In the genomic region with DNA sequence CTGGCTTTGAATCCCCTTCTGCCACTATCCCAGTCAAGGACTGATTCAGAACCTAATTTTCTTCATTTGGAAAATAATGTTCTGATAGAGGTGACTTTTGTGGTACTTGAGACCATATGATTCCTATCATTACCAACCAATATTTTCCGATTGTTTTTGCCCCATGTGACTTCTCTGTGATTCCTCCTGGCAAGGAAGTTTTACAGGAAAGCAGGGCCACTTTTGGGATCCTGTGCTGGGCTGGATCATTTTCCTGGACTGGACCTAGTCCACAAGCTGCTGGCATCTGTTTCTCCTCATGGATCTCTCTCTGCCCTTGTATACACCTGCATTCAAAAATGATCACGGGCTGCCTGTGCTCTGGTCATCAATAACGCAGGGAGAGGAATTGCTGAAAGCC, we compare ENCODE assay signal across 19 cellular contexts. TPM values are rescaled to one million over a fixed set of nuclear protein-coding genes. Genes with fewer than 3 reads are reported as not detected.
DNase-seq lines count a peak whose midpoint lies in the region; ATAC-seq and TF ChIP-seq lines count a peak whose summit lies in the region.
"Had no signal": no experiment of that assay in that cellular context is flagged by ENCODE, and none has a peak within 500 bp of the region (broad histone marks: within the 10 kb centered on the region; RNA-seq: fewer than 3 reads in every experiment).

No MANE protein-coding gene starts in this region.

- H3K27ac ChIP-seq in DOHH2 (ENCODE audit: low read depth, low read length): peak overlapping the region; percentile 66
- no peak overlapping the region for H3K27ac ChIP-seq in colonic mucosa
- no peak overlapping the region for H3K27ac ChIP-seq in uterus
- H3K27ac ChIP-seq: GM23248, HL-60, PC-9, SJCRH30 had no signal

- no peak for ATAC-seq in stimulated activated memory B cell treated with anti-CD40 and anti-IgM and Interleukin-4, amounts not matched to agents 10 μg/mL and 1 μg/mL and 100 μg/mL, for 72 hours
- ATAC-seq: HCT116 had no signal

- DNase-seq in immature natural killer cell: no peak
- no peak for DNase-seq in colonic mucosa
- DNase-seq in activated CD4-positive, alpha-beta T cell treated with anti-CD3 and anti-CD28 coated beads for 4 hours: no peak
- DNase-seq in uterus: no peak
- DNase-seq: Calu3; CD4-positive, alpha-beta memory T cell; GM23248; KBM-7; NCI-H1436; NCI-H2029 treated with DMSO at 0.1 percent for 48 hours; NCI-H510A; NCI-H774; PC-9; SJCRH30 had no signal

- H3K9me3 ChIP-seq in DOHH2 (ENCODE audit: control insufficient read depth, insufficient read depth, low read length) (no peaks in the 10 kb centered on the region), Loucy (ENCODE audit: insufficient read depth, low read depth, low read length) (no peaks in the 10 kb centered on the region), colonic mucosa (no peaks in the 10 kb centered on the region), uterus (no peaks in the 10 kb centered on the region)
- H3K9me3 ChIP-seq: SJCRH30 had no signal

- intact Hi-C loops in colonic mucosa (cut with DNase I): no loop called here
- intact Hi-C loops in uterus (cut with DNase I; ENCODE audit: low total_unique reads): no loop called here

- H3K27me3 ChIP-seq in DOHH2 (ENCODE audit: control insufficient read depth, low read length) (no peaks in the 10 kb centered on the region), Loucy (ENCODE audit: insufficient read depth, low read length, poor library complexity, severe bottlenecking) (no peaks in the 10 kb centered on the region), colonic mucosa (no peaks in the 10 kb centered on the region), uterus (no peaks in the 10 kb centered on the region)
- H3K27me3 ChIP-seq: SJCRH30 had no signal

- H3K4me1 Mint-ChIP-seq in immature natural killer cell: peaks cover 24 to 29% of the 10 kb centered on the region in 2 donors
- peaks cover 31% of the 10 kb centered on the region for H3K4me1 Mint-ChIP-seq in stimulated activated memory B cell treated with anti-CD40 and anti-IgM and Interleukin-4, amounts not matched to agents 10 μg/mL and 1 μg/mL and 100 μg/mL, for 72 hours

- peaks cover 14% of the 10 kb centered on the region for H3F3A ChIP-seq in DOHH2 (ENCODE audit: control insufficient read depth, insufficient read depth)
- no peaks in the 10 kb centered on the region for H3F3A ChIP-seq in Loucy (ENCODE audit: low read depth)

- H3K9ac ChIP-seq in Loucy (ENCODE audit: low read depth, low read length, poor library complexity, severe bottlenecking): peak overlapping the region; percentile 91
- no peak overlapping the region for H3K9ac ChIP-seq in colonic mucosa (ENCODE audit: low read depth in 2 of 2, low read length in 2 of 2)
- H3K9ac ChIP-seq: GM23248 had no signal

- H3K36me3 ChIP-seq in DOHH2 (ENCODE audit: control insufficient read depth, low read length): peaks cover 46% of the 10 kb centered on the region
- H3K36me3 ChIP-seq in Loucy (ENCODE audit: insufficient read depth, low read length): peaks cover 8% of the 10 kb centered on the region; the same call in 1 of the 2 replicates
- H3K36me3 ChIP-seq in colonic mucosa: no peaks in the 10 kb centered on the region
- no peaks in the 10 kb centered on the region for H3K36me3 ChIP-seq in uterus

- peak overlapping the region in 1 of 6 donors; percentile 13 for H3K27ac Mint-ChIP-seq in immature natural killer cell
- H3K27ac Mint-ChIP-seq in stimulated activated memory B cell treated with anti-CD40 and anti-IgM and Interleukin-4, amounts not matched to agents 10 μg/mL and 1 μg/mL and 100 μg/mL, for 72 hours: peak overlapping the region; percentile 0

- peaks cover 0 to 4% (median 4%) of the 10 kb centered on the region in 3 donors for H3K27me3 Mint-ChIP-seq in immature natural killer cell (ENCODE audit: low read depth in 3 of 3)
- no peaks in the 10 kb centered on the region for H3K27me3 Mint-ChIP-seq in stimulated activated memory B cell treated with anti-CD40 and anti-IgM and Interleukin-4, amounts not matched to agents 10 μg/mL and 1 μg/mL and 100 μg/mL, for 72 hours
- H3K27me3 Mint-ChIP-seq: CD4-positive, alpha-beta memory T cell had no signal

- peaks cover 50% of the 10 kb centered on the region for H3K4me1 ChIP-seq in DOHH2 (ENCODE audit: control insufficient read depth, low read length)
- H3K4me1 ChIP-seq in Loucy (ENCODE audit: insufficient read depth, low read length, poor library complexity, severe bottlenecking): peaks cover 28% of the 10 kb centered on the region
- H3K4me1 ChIP-seq in colonic mucosa: no peaks in the 10 kb centered on the region
- no peaks in the 10 kb centered on the region for H3K4me1 ChIP-seq in uterus
- H3K4me1 ChIP-seq: SJCRH30 had no signal

- peak overlapping the region; percentile 99; the same call in 1 of the 2 replicates for H3K4me3 ChIP-seq in DOHH2 (ENCODE audit: low read length)
- peak overlapping the region; percentile 81 for H3K4me3 ChIP-seq in Loucy (ENCODE audit: low read length, poor library complexity, severe bottlenecking)
- no peak overlapping the region for H3K4me3 ChIP-seq in colonic mucosa
- H3K4me3 ChIP-seq in uterus: no peak overlapping the region
- H3K4me3 ChIP-seq: GM23248, PC-9, SJCRH30 had no signal

- H2AFZ ChIP-seq in Loucy (ENCODE audit: low read length): no peak overlapping the region
- H2AFZ ChIP-seq: GM23248, PC-9 had no signal

- H3K4me2 ChIP-seq in DOHH2 (ENCODE audit: low read length) (peak overlapping the region; percentile 100), Loucy (ENCODE audit: low read depth, low read length, poor library complexity, severe bottlenecking) (peak overlapping the region; percentile 85)
- H3K4me2 ChIP-seq: PC-9 had no signal

- H4K20me1 ChIP-seq in DOHH2 (ENCODE audit: control insufficient read depth, insufficient read depth, low read depth, low read length): no peaks in the 10 kb centered on the region
- H4K20me1 ChIP-seq in Loucy (ENCODE audit: insufficient read depth, low read length, poor library complexity, severe bottlenecking): no peaks in the 10 kb centered on the region

- H3K36me3 Mint-ChIP-seq in immature natural killer cell: peaks cover 10 to 24% (median 23%) of the 10 kb centered on the region in 3 donors
- H3K36me3 Mint-ChIP-seq in stimulated activated memory B cell treated with anti-CD40 and anti-IgM and Interleukin-4, amounts not matched to agents 10 μg/mL and 1 μg/mL and 100 μg/mL, for 72 hours: peaks cover 29% of the 10 kb centered on the region

- H3K79me2 ChIP-seq in DOHH2 (ENCODE audit: control insufficient read depth, low read length) (peaks cover 37% of the 10 kb centered on the region), Loucy (ENCODE audit: insufficient read depth, low read length) (peaks cover 31% of the 10 kb centered on the region)

- peaks cover 0 to 2% (median 0%) of the 10 kb centered on the region in 6 donors for H3K9me3 Mint-ChIP-seq in immature natural killer cell
- no peaks in the 10 kb centered on the region for H3K9me3 Mint-ChIP-seq in stimulated activated memory B cell treated with anti-CD40 and anti-IgM and Interleukin-4, amounts not matched to agents 10 μg/mL and 1 μg/mL and 100 μg/mL, for 72 hours
- H3K9me3 Mint-ChIP-seq: CD4-positive, alpha-beta memory T cell had no signal

- TF ChIP-seq CTCF in DOHH2 (IDR thresholded peaks at IDR 0.05; ENCODE audit: low read depth, low read length, poor library complexity, severe bottlenecking): no peak
- TF ChIP-seq CTCF in Loucy (conservative IDR thresholded peaks at IDR 0.05; ENCODE audit: low read length): no peak
- TF ChIP-seq CTCF in colonic mucosa (IDR thresholded peaks at IDR 0.05): no peak
- TF ChIP-seq CTCF in uterus (IDR thresholded peaks at IDR 0.05): no peak

- H3K9me2 ChIP-seq in DOHH2 (replicated peaks; ENCODE audit: control insufficient read depth, low read length) (no peaks in the 10 kb centered on the region), Loucy (replicated peaks; ENCODE audit: low read depth, low read length) (no peaks in the 10 kb centered on the region)

- TF ChIP-seq POLR2A in uterus (IDR thresholded peaks at IDR 0.05): no peak

- H3K4me3 Mint-ChIP-seq in immature natural killer cell: peak overlapping the region in 3 of 5 donors; percentile 1 to 84 (median 9)
- no peak overlapping the region for H3K4me3 Mint-ChIP-seq in stimulated activated memory B cell treated with anti-CD40 and anti-IgM and Interleukin-4, amounts not matched to agents 10 μg/mL and 1 μg/mL and 100 μg/mL, for 72 hours

RNA-seq across cellular contexts. Expression of a gene that starts 13.9 kb away (rescaled TPM):
- polyA plus RNA-seq in immature natural killer cell: 10 to 100 TPM; 42.8 to 86.0 (median 44.9) TPM
- total RNA-seq in colonic mucosa: 10 to 100 TPM; 21.8 to 36.4 TPM
- 10 to 100 TPM in 1 of 4 donors, 1 to 10 TPM in 2, under 1 TPM in 1; 0.59 to 58.9 (median 9.3) TPM for total RNA-seq in uterus

RNA-seq across cellular contexts. Expression of a gene that starts 23.6 kb away (rescaled TPM):
- polyA plus RNA-seq in immature natural killer cell: 10 to 100 TPM in 2 of 3 donors, 1 to 10 TPM in 1; 7.5 to 16.7 (median 14.7) TPM
- total RNA-seq in colonic mucosa (10 to 100 TPM; 30.5 to 33.7 TPM), uterus (10 to 100 TPM; 27.4 to 57.0 (median 39.9) TPM)

Comparison
In these comparisons a context has a peak if more than half of its experiments do, and no peak if none do; other contexts are left out.
1. H3K4me3 ChIP-seq: peak in DOHH2 (single experiment) and Loucy (single experiment); none in colonic mucosa (single experiment) and uterus (0 of 2).